21 cellular contexts compared by ENCODE assay signal in genomic region chr22:17138451-17139042, GRCh38. TPM values are rescaled to one million over a fixed set of nuclear protein-coding genes. Genes with fewer than 3 reads are reported as not detected.
DNase-seq lines count a peak whose midpoint lies in the region; ATAC-seq and TF ChIP-seq lines count a peak whose summit lies in the region.
"Had no signal": no experiment of that assay in that cellular context is flagged by ENCODE, and none has a peak within 500 bp of the region (broad histone marks: within the 10 kb centered on the region; RNA-seq: fewer than 3 reads in every experiment).

No MANE protein-coding gene starts in this region.

- ATAC-seq in Right ventricle myocardium superior (ENCODE audit: poor library complexity) (no peak), GM18519 (IDR thresholded peaks at IDR 0.05; ENCODE audit: low FRiP score, unreplicated experiment) (no peak)
- ATAC-seq: PC-3 had no signal

- H3K27ac Mint-ChIP-seq in CD8-positive, alpha-beta memory T cell, result peak overlapping the region in 2 of 8 donors; percentile 24 to 83
- H3K27ac Mint-ChIP-seq: CD4-positive, alpha-beta T cell had no signal

- CTCF ChIA-PET in CD8-positive, alpha-beta memory T cell (lab: Charles Lee), result interaction anchor here (1.7 kb wide), 1 partner anchor 10 kb away, joined by 3 read pairs; no protein-coding TSS in a partner anchor

- H3K4me3 ChIP-seq in left ventricle myocardium inferior, result no peak overlapping the region
- no peak overlapping the region for H3K4me3 ChIP-seq in CD8-positive, alpha-beta memory T cell (ENCODE audit: low read length)
- H3K4me3 ChIP-seq: BLaER1 treated with 17β-estradiol and CSF1 and Interleukin-3, amounts not matched to agents 10 nM and 100 nM; SJSA1 had no signal

- DNase-seq in left ventricle myocardium inferior (no peak), Right ventricle myocardium superior (no peak), caudate nucleus (lab: John Stamatoyannopoulos, UW) (peak in 9 of 61 donors; percentile 26 to 73 (median 53)), posterior vena cava (ENCODE audit: low spot score) (peak; percentile 48), NCI-H345 (lab: John Stamatoyannopoulos, UW) (no peak)
- DNase-seq in CD8-positive, alpha-beta memory T cell, result no peak
- DNase-seq: Caco-2; CD4-positive, alpha-beta T cell; Karpas-422; NCI-H1092 treated with DMSO at 0.1 percent for 48 hours; NCI-H146; NCI-H1930; NCI-H2107; NCI-H446; NCI-H524 treated with DMSO at 0.1 percent for 48 hours; NCI-H774; NK-92 treated with Interleukin-12 subunit alpha and Interleukin-12 subunit beta, amount 100 ng/mL, for 24 hours; PC-3 had no signal

- H3K9me3 ChIP-seq in left ventricle myocardium inferior (replicated peaks), result no peaks in the 10 kb centered on the region
- H3K9me3 ChIP-seq in CD8-positive, alpha-beta memory T cell (ENCODE audit: low read length), result no peaks in the 10 kb centered on the region
- H3K9me3 ChIP-seq: BLaER1 treated with 17β-estradiol and CSF1 and Interleukin-3, amounts not matched to agents 10 nM and 100 nM; Caco-2; SJSA1 had no signal

- H3K27me3 ChIP-seq in left ventricle myocardium inferior (ENCODE audit: low read depth), result no peaks in the 10 kb centered on the region
- H3K27me3 ChIP-seq in CD8-positive, alpha-beta memory T cell (ENCODE audit: insufficient read depth, low read length, poor library complexity, severe bottlenecking), result no peaks in the 10 kb centered on the region
- H3K27me3 ChIP-seq: BLaER1 treated with 17β-estradiol and CSF1 and Interleukin-3, amounts not matched to agents 10 nM and 100 nM; SJSA1 had no signal

- no peaks in the 10 kb centered on the region for H3K4me1 Mint-ChIP-seq in CD8-positive, alpha-beta memory T cell

- no peaks in the 10 kb centered on the region for H3K9me3 Mint-ChIP-seq in CD8-positive, alpha-beta memory T cell
- H3K9me3 Mint-ChIP-seq: CD4-positive, alpha-beta T cell had no signal

- H3K36me3 ChIP-seq in left ventricle myocardium inferior, result peaks cover 48% of the 10 kb centered on the region
- H3K36me3 ChIP-seq in CD8-positive, alpha-beta memory T cell (ENCODE audit: insufficient read depth, low read length), result peaks cover 5% of the 10 kb centered on the region
- H3K36me3 ChIP-seq: SJSA1 had no signal

- H3K36me3 Mint-ChIP-seq in CD8-positive, alpha-beta memory T cell, result peaks cover 0 to 65% (median 12%) of the 10 kb centered on the region in 3 donors

- H3K27me3 Mint-ChIP-seq in CD8-positive, alpha-beta memory T cell, result no peaks in the 10 kb centered on the region
- H3K27me3 Mint-ChIP-seq: CD4-positive, alpha-beta T cell had no signal

- H3K4me1 ChIP-seq in left ventricle myocardium inferior, result peaks cover 41% of the 10 kb centered on the region
- no peaks in the 10 kb centered on the region for H3K4me1 ChIP-seq in CD8-positive, alpha-beta memory T cell (ENCODE audit: insufficient read depth, low read length)
- H3K4me1 ChIP-seq: Caco-2, SJSA1 had no signal

- H3K4me3 Mint-ChIP-seq in CD8-positive, alpha-beta memory T cell, result no peak overlapping the region
- H3K4me3 Mint-ChIP-seq: CD4-positive, alpha-beta T cell had no signal

- intact Hi-C loops in left ventricle myocardium inferior (cut with micrococcal nuclease), result no loop called here
- intact Hi-C loops in Right ventricle myocardium superior (cut with DNase I), result no loop called here
- intact Hi-C loops in posterior vena cava (cut with DNase I), result no loop called here

- H3K27ac ChIP-seq in left ventricle myocardium inferior (replicated peaks) (peak overlapping the region; percentile 82), caudate nucleus (ENCODE audit: low read depth, low read length) (peak overlapping the region; percentile 3)
- H3K27ac ChIP-seq in CD8-positive, alpha-beta memory T cell (ENCODE audit: low read depth, low read length), result no peak overlapping the region
- H3K27ac ChIP-seq: BLaER1 treated with 17β-estradiol and CSF1 and Interleukin-3, amounts not matched to agents 10 nM and 100 nM; SJSA1 had no signal

- TF ChIP-seq CTCF in left ventricle myocardium inferior (IDR thresholded peaks at IDR 0.05; ENCODE audit: borderline replicate concordance), result no peak

- POLR2A ChIA-PET in CD8-positive, alpha-beta memory T cell (lab: Charles Lee), result interaction anchor here (0.5 kb wide), 1 partner anchor 836 kb away, joined by 5 read pairs; no protein-coding TSS in a partner anchor

RNA-seq across cellular contexts. Expression of gene TMEM121B, which starts 17.4 kb away (rescaled TPM):
- total RNA-seq in left ventricle myocardium inferior, result 1.5 TPM
- total RNA-seq in Right ventricle myocardium superior, result 1.9 TPM
- total RNA-seq in posterior vena cava, result under 1 TPM; 0.38 to 0.74 TPM
- under 1 TPM; 0.11 to 0.15 TPM for total RNA-seq in CD8-positive, alpha-beta memory T cell
- not detected for polyA plus RNA-seq in CD8-positive, alpha-beta memory T cell

RNA-seq across cellular contexts. Expression of gene HDHD5, which starts 20.5 kb away (rescaled TPM):
- 52.6 TPM for total RNA-seq in left ventricle myocardium inferior
- total RNA-seq in Right ventricle myocardium superior, result 59.8 TPM
- total RNA-seq in posterior vena cava, result 10 to 100 TPM; 19.6 to 19.9 TPM
- 10 to 100 TPM; 38.6 to 40.0 TPM for total RNA-seq in CD8-positive, alpha-beta memory T cell
- polyA plus RNA-seq in CD8-positive, alpha-beta memory T cell, result 53.5 TPM

RNA-seq across cellular contexts. Expression of gene IL17RA, which starts 53.7 kb away (rescaled TPM):
- 7.6 TPM for total RNA-seq in left ventricle myocardium inferior
- total RNA-seq in Right ventricle myocardium superior, result 7.5 TPM
- total RNA-seq in posterior vena cava, result 10 to 100 TPM; 11.5 to 21.8 TPM
- total RNA-seq in CD8-positive, alpha-beta memory T cell, result 10 to 100 TPM; 21.7 to 22.0 TPM
- polyA plus RNA-seq in CD8-positive, alpha-beta memory T cell, result 30.2 TPM
